ENCODE assay signal across 35 cellular contexts in the genomic region with DNA sequence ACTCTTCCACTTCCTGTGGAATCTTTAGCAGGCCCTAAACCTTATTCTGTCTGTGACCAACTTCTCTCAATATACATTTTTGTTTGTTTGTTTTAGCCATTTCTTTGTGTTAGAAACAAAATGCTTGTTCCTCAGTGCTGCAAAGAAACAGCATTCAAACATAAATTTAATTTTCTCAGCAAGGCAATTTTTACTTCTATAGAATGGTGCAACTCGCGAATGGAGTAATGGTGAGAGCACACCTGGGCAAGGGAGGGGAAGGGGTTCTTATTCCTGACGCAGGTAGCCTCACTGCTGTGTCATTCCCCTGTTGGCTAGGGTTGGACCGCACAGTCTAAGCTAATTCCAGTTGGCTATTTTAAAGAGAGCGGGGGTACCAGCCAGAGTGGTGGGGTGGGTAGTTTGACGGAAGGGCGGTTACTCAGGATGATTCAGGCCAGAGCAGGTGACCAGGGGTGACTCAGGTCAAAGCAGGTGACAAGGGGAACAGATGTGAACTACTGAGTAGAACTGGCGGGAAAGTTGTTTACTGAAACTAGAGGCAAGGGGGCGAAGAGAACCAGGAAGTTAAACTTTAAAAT. TPM values are rescaled to one million over a fixed set of nuclear protein-coding genes. Genes with fewer than 3 reads are reported as not detected.
"Had no signal": no experiment of that assay in that cellular context is flagged by ENCODE, and none has a peak within 500 bp of the region (broad histone marks: within the 10 kb centered on the region; RNA-seq: fewer than 3 reads in every experiment).

No MANE protein-coding gene starts in this region.

- H3K27ac ChIP-seq: adrenal gland, body of pancreas, esophagus muscularis mucosa, foreskin keratinocyte, gastrocnemius medialis, heart left ventricle, WERI-Rb-1 had no signal

- H3K4me3 ChIP-seq: adrenal gland, body of pancreas, esophagus muscularis mucosa, gastrocnemius medialis, heart left ventricle had no signal

- H3K9me3 ChIP-seq: adrenal gland, body of pancreas, esophagus muscularis mucosa, gastrocnemius medialis had no signal

- H3K4me1 ChIP-seq: body of pancreas, esophagus muscularis mucosa, foreskin keratinocyte, gastrocnemius medialis, heart left ventricle had no signal

- H3K9me3 Mint-ChIP-seq: activated naive CD4-positive, alpha-beta T cell treated with anti-CD3 and anti-CD28 coated beads, Interleukin-2, amount 50 U/mL, for 24 hours had no signal

- ATAC-seq: activated CD4-positive, CD25-positive, alpha-beta regulatory T cell treated with anti-CD3 and anti-CD28 coated beads, Interleukin-2, amount 50 U/mL, for 24 hours; activated CD8-positive, alpha-beta memory T cell treated with anti-CD3 and anti-CD28 coated beads, Interleukin-2, amount 10 ng/mL, durations not matched to agents 7 days and 5 days; activated CD8-positive, alpha-beta T cell treated with anti-CD3 and anti-CD28 coated beads for 36 hours; activated naive CD8-positive, alpha-beta T cell treated with anti-CD3 and anti-CD28 coated beads, Interleukin-2, amount 50 U/mL, for 24 hours; body of pancreas; foreskin keratinocyte; gastrocnemius medialis; heart left ventricle had no signal

- H3K27ac Mint-ChIP-seq: activated B cell treated with CpG ODN at 0.5 μM for 24 hours; activated CD8-positive, alpha-beta memory T cell treated with anti-CD3 and anti-CD28 coated beads, Interleukin-2, amount 10 ng/mL, durations not matched to agents 7 days and 5 days; activated CD8-positive, alpha-beta T cell treated with anti-CD3 and anti-CD28 coated beads for 36 hours; activated naive CD4-positive, alpha-beta T cell treated with anti-CD3 and anti-CD28 coated beads for 36 hours; activated naive CD4-positive, alpha-beta T cell treated with anti-CD3 and anti-CD28 coated beads, Interleukin-2, amount 50 U/mL, for 24 hours; activated naive CD8-positive, alpha-beta T cell treated with anti-CD3 and anti-CD28 coated beads for 36 hours; activated naive CD8-positive, alpha-beta T cell treated with anti-CD3 and anti-CD28 coated beads, Interleukin-2, amount 50 U/mL, for 24 hours; activated T-helper 1 cell treated with anti-CD3 and anti-CD28 coated beads, Interleukin-12 subunit alpha, Interleukin-12 subunit beta, Interleukin-2, Interleukin-4 antibody, amounts not matched to agents 30 ng/mL and 10 ng/mL and 1 ng/mL, durations not matched to agents 14 hours and 24 hours and 36 hours; activated T-helper 2 cell treated with anti-CD3 and anti-CD28 coated beads, Interferon-gamma antibody, Interleukin-2, Interleukin-4, amounts not matched to agents 10 μg/mL and 5 μg/mL and 100 μg/mL, durations not matched to agents 14 hours and 24 hours and 36 hours had no signal

- H3K27me3 ChIP-seq: adrenal gland, body of pancreas, esophagus muscularis mucosa, foreskin keratinocyte, gastrocnemius medialis, heart left ventricle had no signal

- DNase-seq: activated B cell treated with CpG ODN at 0.5 μM for 24 hours; activated CD4-positive, alpha-beta T cell treated with anti-CD3 and anti-CD28 coated beads for 48 hours; activated CD4-positive, alpha-beta T cell treated with anti-CD3 and anti-CD28 coated beads, Interleukin-2, amount 50 U/mL, for 1 hour; activated CD4-positive, alpha-beta T cell treated with anti-CD3 and anti-CD28 coated beads, Interleukin-2, amount 50 U/mL, for 48 hours; activated CD8-positive, alpha-beta memory T cell treated with anti-CD3 and anti-CD28 coated beads, Interleukin-2, amount 10 ng/mL, durations not matched to agents 7 days and 5 days; activated CD8-positive, alpha-beta memory T cell treated with anti-CD3 and anti-CD28 coated beads, Interleukin-2, amount 50 U/mL, for 4 hours; activated CD8-positive, alpha-beta T cell treated with anti-CD3 and anti-CD28 coated beads for 36 hours; activated effector memory CD4-positive, alpha-beta T cell treated with anti-CD3 and anti-CD28 coated beads, Interleukin-2, amount 50 U/mL, for 16 hours; activated naive CD4-positive, alpha-beta T cell treated with anti-CD3 and anti-CD28 coated beads for 36 hours; activated naive CD8-positive, alpha-beta T cell treated with anti-CD3 and anti-CD28 coated beads for 36 hours; activated naive CD8-positive, alpha-beta T cell treated with anti-CD3 and anti-CD28 coated beads, Interleukin-2, amount 50 U/mL, for 24 hours; activated T-cell treated with anti-CD3 and anti-CD28 coated beads, Interleukin-2, amount 50 U/mL, for 1 hour; activated T-cell treated with anti-CD3 and anti-CD28 coated beads, Interleukin-2, amount 50 U/mL, for 48 hours; adrenal gland; amygdala; aorta; body of pancreas; caudate nucleus; effector CD8-positive, alpha-beta T cell; erythroblast; foreskin keratinocyte; gastrocnemius medialis; glutamatergic neuron; heart left ventricle; T1000; WERI-Rb-1 had no signal

- H3K27me3 Mint-ChIP-seq: activated B cell treated with CpG ODN at 0.5 μM for 24 hours; activated CD8-positive, alpha-beta memory T cell treated with anti-CD3 and anti-CD28 coated beads, Interleukin-2, amount 10 ng/mL, durations not matched to agents 7 days and 5 days; activated CD8-positive, alpha-beta T cell treated with anti-CD3 and anti-CD28 coated beads for 36 hours; activated naive CD4-positive, alpha-beta T cell treated with anti-CD3 and anti-CD28 coated beads, Interleukin-2, amount 50 U/mL, for 24 hours; activated naive CD8-positive, alpha-beta T cell treated with anti-CD3 and anti-CD28 coated beads for 36 hours; activated naive CD8-positive, alpha-beta T cell treated with anti-CD3 and anti-CD28 coated beads, Interleukin-2, amount 50 U/mL, for 24 hours had no signal

- H3K4me1 Mint-ChIP-seq: activated naive CD8-positive, alpha-beta T cell treated with anti-CD3 and anti-CD28 coated beads, Interleukin-2, amount 50 U/mL, for 24 hours had no signal

- H3K4me3 Mint-ChIP-seq: activated B cell treated with CpG ODN at 0.5 μM for 24 hours; activated CD8-positive, alpha-beta memory T cell treated with anti-CD3 and anti-CD28 coated beads, Interleukin-2, amount 10 ng/mL, durations not matched to agents 7 days and 5 days; activated CD8-positive, alpha-beta T cell treated with anti-CD3 and anti-CD28 coated beads for 36 hours; activated naive CD4-positive, alpha-beta T cell treated with anti-CD3 and anti-CD28 coated beads for 36 hours; activated naive CD4-positive, alpha-beta T cell treated with anti-CD3 and anti-CD28 coated beads, Interleukin-2, amount 50 U/mL, for 24 hours; activated naive CD8-positive, alpha-beta T cell treated with anti-CD3 and anti-CD28 coated beads for 36 hours; activated naive CD8-positive, alpha-beta T cell treated with anti-CD3 and anti-CD28 coated beads, Interleukin-2, amount 50 U/mL, for 24 hours; activated T-helper 1 cell treated with anti-CD3 and anti-CD28 coated beads, Interleukin-12 subunit alpha, Interleukin-12 subunit beta, Interleukin-2, Interleukin-4 antibody, amounts not matched to agents 30 ng/mL and 10 ng/mL and 1 ng/mL, durations not matched to agents 14 hours and 24 hours and 36 hours had no signal

RNA-seq across cellular contexts. Expression of a gene that starts 47.9 kb away (rescaled TPM):
- total RNA-seq: activated B cell treated with CpG ODN at 0.5 μM for 24 hours; activated CD8-positive, alpha-beta memory T cell treated with anti-CD3 and anti-CD28 coated beads for 36 hours; activated CD8-positive, alpha-beta memory T cell treated with anti-CD3 and anti-CD28 coated beads, Interleukin-2, amount 10 ng/mL, durations not matched to agents 7 days and 5 days; activated CD8-positive, alpha-beta T cell treated with anti-CD3 and anti-CD28 coated beads for 36 hours; activated naive CD4-positive, alpha-beta T cell treated with anti-CD3 and anti-CD28 coated beads for 36 hours; activated naive CD8-positive, alpha-beta T cell treated with anti-CD3 and anti-CD28 coated beads for 36 hours; activated T-helper 1 cell treated with anti-CD3 and anti-CD28 coated beads, Interleukin-12 subunit alpha, Interleukin-12 subunit beta, Interleukin-2, Interleukin-4 antibody, amounts not matched to agents 30 ng/mL and 10 ng/mL and 1 ng/mL, durations not matched to agents 14 hours and 24 hours and 36 hours; activated T-helper 2 cell treated with anti-CD3 and anti-CD28 coated beads, Interferon-gamma antibody, Interleukin-2, Interleukin-4, amounts not matched to agents 10 μg/mL and 5 μg/mL and 100 μg/mL, durations not matched to agents 14 hours and 24 hours and 36 hours; adrenal gland; aorta; body of pancreas; dermis microvascular lymphatic vessel endothelial cell; esophagus muscularis mucosa; foreskin keratinocyte; gastrocnemius medialis; heart left ventricle; T-helper 1 cell treated with Interleukin-12 subunit alpha and Interleukin-12 subunit beta and Interleukin-4 antibody, amounts not matched to agents 30 ng/mL and 1 ng/mL, for 36 hours; T-helper 2 cell treated with Interferon-gamma antibody and Interleukin-4, amounts not matched to agents 100 ng/mL and 5 ng/mL, for 36 hours had no signal
- polyA plus RNA-seq: adrenal gland, aorta, foreskin keratinocyte, heart left ventricle had no signal
